In genomic region chr14:90368946-90369721, GRCh38 we compare ENCODE assay signal across 12 cellular contexts. TPM values are rescaled to one million over a fixed set of nuclear protein-coding genes. Genes with fewer than 3 reads are reported as not detected.
DNase-seq lines count a peak whose midpoint lies in the region; ATAC-seq and TF ChIP-seq lines count a peak whose summit lies in the region.
"Had no signal": no experiment of that assay in that cellular context is flagged by ENCODE, and none has a peak within 500 bp of the region (broad histone marks: within the 10 kb centered on the region; RNA-seq: fewer than 3 reads in every experiment).

No MANE protein-coding gene starts in this region.

- no peaks in the 10 kb centered on the region for H3K36me3 Mint-ChIP-seq in effector memory CD8-positive, alpha-beta T cell (ENCODE audit: insufficient read depth)
- no peaks in the 10 kb centered on the region for H3K36me3 Mint-ChIP-seq in osteocyte (ENCODE audit: unreplicated experiment)

- no peaks in the 10 kb centered on the region for H3K4me1 Mint-ChIP-seq in effector memory CD8-positive, alpha-beta T cell (ENCODE audit: low read depth in 2 of 2)
- H3K4me1 Mint-ChIP-seq in osteocyte (ENCODE audit: unreplicated experiment): no peaks in the 10 kb centered on the region
- H3K4me1 Mint-ChIP-seq: neural crest cell had no signal

- DNase-seq in NCI-H1092 treated with DMSO at 0.1 percent for 48 hours (lab: John Stamatoyannopoulos, UW) (peak; percentile 11), NCI-H1092 (lab: John Stamatoyannopoulos, UW) (no peak), NCI-H524 treated with DMSO at 0.1 percent for 48 hours (lab: John Stamatoyannopoulos, UW) (peak; percentile 2), osteocyte (ENCODE audit: extremely low spot score, unreplicated experiment) (no peak), HuH-7.5 (ENCODE audit: low spot score) (no peak), NCI-H2107 (lab: John Stamatoyannopoulos, UW) (no peak)
- no peak for DNase-seq in effector memory CD8-positive, alpha-beta T cell
- DNase-seq: activated naive CD4-positive, alpha-beta T cell treated with Interleukin-2 at 50 U/mL for 16 hours; erythroblast; MG63 had no signal

- no peaks in the 10 kb centered on the region for H3K27me3 Mint-ChIP-seq in effector memory CD8-positive, alpha-beta T cell
- peaks cover 13% of the 10 kb centered on the region for H3K27me3 Mint-ChIP-seq in osteocyte (ENCODE audit: unreplicated experiment)

- H3K9me3 Mint-ChIP-seq in effector memory CD8-positive, alpha-beta T cell: no peaks in the 10 kb centered on the region
- H3K9me3 Mint-ChIP-seq in osteocyte (ENCODE audit: unreplicated experiment): no peaks in the 10 kb centered on the region
- H3K9me3 Mint-ChIP-seq: neural crest cell had no signal

- no peak overlapping the region for H3K27ac Mint-ChIP-seq in effector memory CD8-positive, alpha-beta T cell
- H3K27ac Mint-ChIP-seq in osteocyte (ENCODE audit: unreplicated experiment): no peak overlapping the region

- peak; percentile 9 for TF ChIP-seq CTCF in osteocyte (IDR thresholded peaks at IDR 0.05)

- ATAC-seq in effector memory CD8-positive, alpha-beta T cell (replicated peaks): peak; percentile 99
- ATAC-seq in GM21367 (IDR thresholded peaks at IDR 0.05; ENCODE audit: unreplicated experiment): no peak

- no peak overlapping the region for H3K4me3 Mint-ChIP-seq in effector memory CD8-positive, alpha-beta T cell
- H3K4me3 Mint-ChIP-seq in osteocyte (ENCODE audit: unreplicated experiment): no peak overlapping the region
- H3K4me3 Mint-ChIP-seq: neural crest cell had no signal

RNA-seq across cellular contexts. Expression of gene CALM1, which starts 27.7 kb away (rescaled TPM):
- total RNA-seq in osteocyte: 184 and 199 TPM in 2 replicates

RNA-seq across cellular contexts. Expression of gene NRDE2, which starts 37.4 kb away (rescaled TPM):
- total RNA-seq in osteocyte: 23.2 and 25.2 TPM in 2 replicates

Comparison
In these comparisons a context has a peak if more than half of its experiments do, and no peak if none do; other contexts are left out.
1. DNase-seq: peak in NCI-H1092 treated with DMSO at 0.1 percent for 48 hours (single experiment) and NCI-H524 treated with DMSO at 0.1 percent for 48 hours (single experiment); none in NCI-H1092 (single experiment), effector memory CD8-positive, alpha-beta T cell (0 of 3), osteocyte (single experiment), HuH-7.5 (single experiment) and NCI-H2107 (single experiment).